ENCODE assay signal across 17 cellular contexts in the genomic region with DNA sequence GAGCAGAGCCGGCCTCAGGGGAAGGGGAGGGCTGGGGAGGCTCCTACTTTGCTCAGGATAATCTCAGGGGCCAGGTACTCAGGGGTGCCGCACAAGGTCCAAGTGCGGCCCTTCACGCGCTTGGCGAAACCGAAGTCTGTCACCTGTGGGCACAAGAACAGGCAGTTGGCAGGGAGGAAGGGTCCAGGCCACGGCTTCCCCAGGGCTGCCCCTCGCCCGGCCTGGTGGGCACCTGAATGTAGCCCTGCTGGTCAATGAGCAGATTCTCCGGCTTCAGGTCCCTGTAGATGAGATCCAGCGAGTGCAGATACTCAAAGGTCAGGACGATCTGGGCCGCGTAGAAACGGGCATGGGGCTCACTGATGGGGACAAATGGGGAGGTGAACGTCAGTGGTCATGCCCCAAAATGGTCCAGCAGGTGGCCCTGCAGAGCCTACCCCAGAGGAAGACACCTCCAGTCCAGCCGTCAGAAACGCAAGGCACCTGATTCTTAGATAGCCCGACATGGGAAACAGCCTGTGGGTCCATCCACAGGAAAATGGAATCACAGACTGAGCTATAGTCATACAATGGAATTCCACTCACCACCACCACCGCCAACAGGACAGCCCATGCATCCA. TPM values are rescaled to one million over a fixed set of nuclear protein-coding genes. Genes with fewer than 3 reads are reported as not detected.
DNase-seq lines count a peak whose midpoint lies in the region; ATAC-seq and TF ChIP-seq lines count a peak whose summit lies in the region.
"Had no signal": no experiment of that assay in that cellular context is flagged by ENCODE, and none has a peak within 500 bp of the region (broad histone marks: within the 10 kb centered on the region; RNA-seq: fewer than 3 reads in every experiment).

No MANE protein-coding gene starts in this region.

- ATAC-seq in PC-3 (peak; percentile 40; the same call in 1 of the 2 replicates), omental fat pad (ENCODE audit: low FRiP score) (peak; percentile 22), HG02870 (IDR thresholded peaks at IDR 0.05; ENCODE audit: unreplicated experiment) (no peak)
- no peak for ATAC-seq in activated naive CD4-positive, alpha-beta T cell treated with anti-CD3 and anti-CD28 coated beads, Interleukin-2, amount 50 U/mL, for 72 hours

- no TSS peak for BruUV-seq in PC-3 (replicated peaks; lab: Mats Ljungman, UMichigan)

- H3K4me2 ChIP-seq in PC-3 (ENCODE audit: low read length), result no peak overlapping the region

- no peak overlapping the region for H3K4me3 ChIP-seq in PC-3 (ENCODE audit: low read length)
- H3K4me3 ChIP-seq in epithelial cell of proximal tubule (ENCODE audit: low read depth, low read length), result no peak overlapping the region
- H3K4me3 ChIP-seq in foreskin fibroblast (ENCODE audit: low read depth in 1 of 2, low read length in 2 of 2), result no peak overlapping the region
- H3K4me3 ChIP-seq: skin epidermis, suprapubic skin had no signal

- TF ChIP-seq CTCF in GM12874 (IDR thresholded peaks at IDR 0.05; ENCODE audit: insufficient read depth, low read depth, low read length), result 0 out of 2 replicates have a peak, but pooled peaks have one; percentile 3
- peak; percentile 43 for TF ChIP-seq CTCF in PC-3 (conservative IDR thresholded peaks at IDR 0.05; ENCODE audit: low read depth, low read length)
- peak; percentile 32 for TF ChIP-seq CTCF in epithelial cell of proximal tubule (conservative IDR thresholded peaks at IDR 0.05; ENCODE audit: low read depth, low read length)
- no peak for TF ChIP-seq CTCF in omental fat pad (IDR thresholded peaks at IDR 0.05)
- TF ChIP-seq CTCF in foreskin fibroblast (IDR thresholded peaks at IDR 0.05; ENCODE audit: low read depth, low read length), result no peak

- H3K9me3 ChIP-seq in PC-3 (ENCODE audit: low read length), result peaks cover 7% of the 10 kb centered on the region; the same call in 1 of the 2 replicates
- H3K9me3 ChIP-seq: suprapubic skin had no signal

- no peak overlapping the region for H3K27ac ChIP-seq in PC-3 (ENCODE audit: low read length)
- H3K27ac ChIP-seq: skin epidermis, suprapubic skin had no signal

- CTCF ChIA-PET in PC-3 (lab: Charles Lee), result no interaction called here

- POLR2A ChIA-PET in PC-3 (lab: Charles Lee; ENCODE audit: unreplicated experiment), result no interaction called here

- no peak overlapping the region for H3K9ac ChIP-seq in PC-3 (ENCODE audit: low read length)

- intact Hi-C loops in PC-3 (cut with micrococcal nuclease), result no loop called here

- H2AFZ ChIP-seq in PC-3 (ENCODE audit: low read length), result no peak overlapping the region

- no peaks in the 10 kb centered on the region for H3K79me2 ChIP-seq in PC-3 (ENCODE audit: low read length)

- no peaks in the 10 kb centered on the region for H4K20me1 ChIP-seq in PC-3 (ENCODE audit: low read length)

- H3K27ac Mint-ChIP-seq in activated naive CD4-positive, alpha-beta T cell treated with anti-CD3 and anti-CD28 coated beads, Interleukin-2, amount 50 U/mL, for 72 hours, result no peak overlapping the region
- H3K27ac Mint-ChIP-seq: activated B cell treated with CpG ODN at 0.5 μM for 24 hours had no signal

- H3K36me3 Mint-ChIP-seq in activated naive CD4-positive, alpha-beta T cell treated with anti-CD3 and anti-CD28 coated beads, Interleukin-2, amount 50 U/mL, for 72 hours, result peaks cover 0 to 16% of the 10 kb centered on the region in 2 donors

- peaks cover 19% of the 10 kb centered on the region for H3K36me3 ChIP-seq in PC-3 (ENCODE audit: low read depth, low read length)

- no peaks in the 10 kb centered on the region for H3K27me3 ChIP-seq in PC-3 (ENCODE audit: low read length)
- H3K27me3 ChIP-seq: suprapubic skin had no signal

- peaks cover 3 to 7% of the 10 kb centered on the region in 2 donors for H3K9me3 Mint-ChIP-seq in activated naive CD4-positive, alpha-beta T cell treated with anti-CD3 and anti-CD28 coated beads, Interleukin-2, amount 50 U/mL, for 72 hours

- H3K4me1 ChIP-seq in PC-3 (ENCODE audit: insufficient read depth, low read length), result peaks cover 5% of the 10 kb centered on the region; the same call in 1 of the 2 replicates
- H3K4me1 ChIP-seq: suprapubic skin had no signal

- DNase-seq in PC-3, result no peak
- no peak for DNase-seq in epithelial cell of proximal tubule (ENCODE audit: low read depth)
- DNase-seq in omental fat pad (ENCODE audit: low spot score), result no peak
- DNase-seq in activated naive CD4-positive, alpha-beta T cell treated with anti-CD3 and anti-CD28 coated beads, Interleukin-2, amount 50 U/mL, for 72 hours (ENCODE audit: low spot score in 2 of 2), result no peak
- no peak for DNase-seq in foreskin fibroblast
- DNase-seq in HK-2 (ENCODE audit: unreplicated experiment), result no peak
- DNase-seq: activated B cell treated with CpG ODN at 0.5 μM for 24 hours; activated CD8-positive, alpha-beta memory T cell treated with anti-CD3 and anti-CD28 coated beads, Interleukin-2, amount 50 U/mL, for 48 hours; activated naive CD8-positive, alpha-beta T cell treated with anti-CD3 and anti-CD28 coated beads for 36 hours; CD4-positive, alpha-beta memory T cell; NCI-H1930; NCI-H774; SIG-M5 had no signal

- no peaks in the 10 kb centered on the region for H3K9me2 ChIP-seq in PC-3 (replicated peaks; ENCODE audit: low read length)

- H3F3A ChIP-seq in PC-3 (ENCODE audit: low read length, unreplicated experiment), result no peaks in the 10 kb centered on the region

RNA-seq across cellular contexts. Expression of gene SAMD1, which starts 7.1 kb away (rescaled TPM):
- total RNA-seq in PC-3 (2014; rRNA removed), result 62.2 and 90.5 TPM in 2 replicates
- total RNA-seq in epithelial cell of proximal tubule, result 30.7 and 53.6 TPM in 2 replicates
- 10 to 100 TPM in 2 of 4 donors, 1 to 10 TPM in 2; 8.6 to 22.5 (median 10.8) TPM for total RNA-seq in omental fat pad
- total RNA-seq in activated naive CD4-positive, alpha-beta T cell treated with anti-CD3 and anti-CD28 coated beads, Interleukin-2, amount 50 U/mL, for 72 hours, result 100 to 1,000 TPM in 1 of 2 donors, 10 to 100 TPM in 1; 39.7 to 101 TPM

RNA-seq across cellular contexts. Expression of gene C19orf67, which starts 12.1 kb away (rescaled TPM):
- not detected in 2 replicates for total RNA-seq in PC-3 (2014; rRNA removed)
- 0.63 TPM in 1 of 2 replicates, not detected in the other for total RNA-seq in epithelial cell of proximal tubule
- total RNA-seq in omental fat pad, result not detected
- not detected for total RNA-seq in activated naive CD4-positive, alpha-beta T cell treated with anti-CD3 and anti-CD28 coated beads, Interleukin-2, amount 50 U/mL, for 72 hours
- total RNA-seq: activated B cell treated with CpG ODN at 0.5 μM for 24 hours; activated naive CD8-positive, alpha-beta T cell treated with anti-CD3 and anti-CD28 coated beads for 36 hours; suprapubic skin had no signal

RNA-seq across cellular contexts. Expression of gene PRKACA, which starts 19.9 kb away (rescaled TPM):
- total RNA-seq in PC-3 (2014; rRNA removed) (50.2 and 72.9 TPM in 2 replicates), epithelial cell of proximal tubule (40.8 and 41.0 TPM in 2 replicates), omental fat pad (10 to 100 TPM; 31.5 to 56.1 (median 45.1) TPM)
- 10 to 100 TPM; 66.3 to 84.5 TPM for total RNA-seq in activated naive CD4-positive, alpha-beta T cell treated with anti-CD3 and anti-CD28 coated beads, Interleukin-2, amount 50 U/mL, for 72 hours

RNA-seq across cellular contexts. Expression of gene MISP3, which starts 25.1 kb away (rescaled TPM):
- 6.1 and 7.8 TPM in 2 replicates for total RNA-seq in PC-3 (2014; rRNA removed)
- total RNA-seq in epithelial cell of proximal tubule, result 0.80 and 6.0 TPM in 2 replicates
- 1 to 10 TPM in 3 of 4 donors, not detected in 1; 1.6 to 3.0 (median 2.8) TPM for total RNA-seq in omental fat pad
- 1 to 10 TPM; 1.2 to 4.2 TPM for total RNA-seq in activated naive CD4-positive, alpha-beta T cell treated with anti-CD3 and anti-CD28 coated beads, Interleukin-2, amount 50 U/mL, for 72 hours

RNA-seq across cellular contexts. Expression of gene PALM3, which starts 35.8 kb away (rescaled TPM):
- total RNA-seq in PC-3 (2014; rRNA removed) (2.3 and 4.8 TPM in 2 replicates), epithelial cell of proximal tubule (0.17 and 0.36 TPM in 2 replicates), omental fat pad (not detected)
- not detected for total RNA-seq in activated naive CD4-positive, alpha-beta T cell treated with anti-CD3 and anti-CD28 coated beads, Interleukin-2, amount 50 U/mL, for 72 hours
- total RNA-seq: activated B cell treated with CpG ODN at 0.5 μM for 24 hours; activated naive CD8-positive, alpha-beta T cell treated with anti-CD3 and anti-CD28 coated beads for 36 hours; CD4-positive, alpha-beta memory T cell; suprapubic skin had no signal

Comparison
In these comparisons a context has a peak if more than half of its experiments do, and no peak if none do; other contexts are left out.
1. CTCF ChIP-seq: peak in GM12874 (single experiment), PC-3 (single experiment) and epithelial cell of proximal tubule (single experiment); none in omental fat pad (0 of 3) and foreskin fibroblast (single experiment).
2. ATAC-seq: peak in PC-3 (single experiment) and omental fat pad (single experiment); none in activated naive CD4-positive, alpha-beta T cell treated with anti-CD3 and anti-CD28 coated beads, Interleukin-2, amount 50 U/mL, for 72 hours (0 of 2) and HG02870 (single experiment).